In genomic region chr19:5823579-5824281, GRCh38 we compare ENCODE assay signal across 1 cellular context.
TF ChIP-seq lines count a peak whose summit lies in the region.

No MANE protein-coding gene starts in this region.

TF ChIP-seq in GM23338, 12 proteins besides CTCF, POLR2A, EP300 and RAD21:
- no peak for TF ChIP-seq ZNF462 (CRISPR knock-in tag; IDR thresholded peaks at IDR 0.05)
- no peak for TF ChIP-seq NANOG (IDR thresholded peaks at IDR 0.05; ENCODE audit: borderline replicate concordance)
- no peak for TF ChIP-seq POLR2AphosphoS5 (IDR thresholded peaks at IDR 0.05; ENCODE audit: low read depth)
- TF ChIP-seq ZNF331 (CRISPR knock-in tag; IDR thresholded peaks at IDR 0.05; ENCODE audit: low read depth): no peak
- TF ChIP-seq ZNF114 (CRISPR knock-in tag; IDR thresholded peaks at IDR 0.05): no peak
- TF ChIP-seq CREB1 (CRISPR knock-in tag; IDR thresholded peaks at IDR 0.05; ENCODE audit: low read depth): no peak
- no peak for TF ChIP-seq EZH2phosphoT487 (IDR thresholded peaks at IDR 0.05; ENCODE audit: unreplicated experiment)
